Comparison of ENCODE assay signal across 15 cellular contexts in the genomic region with DNA sequence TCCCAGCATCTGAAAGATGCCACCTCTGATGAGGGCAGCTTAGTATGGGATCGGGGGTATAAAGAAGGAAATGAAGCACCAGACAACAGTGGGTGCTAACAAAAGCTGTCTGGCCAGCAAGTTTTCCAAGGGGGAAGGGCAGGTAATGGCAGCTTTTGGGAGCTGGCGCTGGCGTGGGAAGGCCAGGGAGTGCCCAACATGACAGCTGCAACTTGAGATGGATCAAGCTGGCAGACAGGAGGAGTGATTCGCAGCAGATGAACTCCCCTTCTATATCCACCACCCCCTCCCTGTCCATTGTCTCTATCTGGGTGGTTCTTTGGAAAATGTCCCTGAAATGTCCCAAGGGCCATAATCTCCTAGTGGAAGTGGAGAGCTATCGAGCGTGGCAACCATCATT.
"Had no signal": no experiment of that assay in that cellular context is flagged by ENCODE, and none has a peak within 500 bp of the region (broad histone marks: within the 10 kb centered on the region; RNA-seq: fewer than 3 reads in every experiment).

No MANE protein-coding gene starts in this region.

- H3K27me3 Mint-ChIP-seq: activated CD4-positive, alpha-beta T cell treated with anti-CD3 and anti-CD28 coated beads, Interleukin-2, amount 10 ng/mL, durations not matched to agents 24 days and 14 days; activated naive CD4-positive, alpha-beta T cell treated with anti-CD3 and anti-CD28 coated beads, Interleukin-2, amount 50 U/mL, for 24 hours; stimulated activated naive CD8-positive, alpha-beta T cell treated with anti-CD3 and anti-CD28 coated beads, Interleukin-15, Interleukin-2, amounts not matched to agents 100 ng/mL and 50 ng/mL, for 24 hours; T-cell had no signal

- H3K27ac Mint-ChIP-seq: activated CD4-positive, alpha-beta T cell treated with anti-CD3 and anti-CD28 coated beads, Interleukin-2, amount 10 ng/mL, durations not matched to agents 24 days and 14 days; activated naive CD4-positive, alpha-beta T cell treated with anti-CD3 and anti-CD28 coated beads, Interleukin-2, amount 50 U/mL, for 24 hours; natural killer cell; stimulated activated naive CD8-positive, alpha-beta T cell treated with anti-CD3 and anti-CD28 coated beads, Interleukin-15, Interleukin-2, amounts not matched to agents 100 ng/mL and 50 ng/mL, for 24 hours; T-cell had no signal

- H3K4me3 Mint-ChIP-seq: activated CD4-positive, alpha-beta T cell treated with anti-CD3 and anti-CD28 coated beads, Interleukin-2, amount 10 ng/mL, durations not matched to agents 24 days and 14 days; activated naive CD4-positive, alpha-beta T cell treated with anti-CD3 and anti-CD28 coated beads, Interleukin-2, amount 50 U/mL, for 24 hours; natural killer cell; stimulated activated naive CD8-positive, alpha-beta T cell treated with anti-CD3 and anti-CD28 coated beads, Interleukin-15, Interleukin-2, amounts not matched to agents 100 ng/mL and 50 ng/mL, for 24 hours; T-cell had no signal

- DNase-seq: activated CD4-positive, alpha-beta T cell treated with anti-CD3 and anti-CD28 coated beads, Interleukin-2, amount 10 ng/mL, durations not matched to agents 24 days and 14 days; activated effector memory CD4-positive, alpha-beta T cell treated with Interleukin-2 at 50 U/mL for 16 hours; amygdala; cerebellar nuclear complex; dermis blood vessel endothelial cell; left cardiac atrium; natural killer cell; stimulated activated CD4-positive, alpha-beta T cell treated with anti-CD3 and anti-CD28 coated beads, Interleukin-4, amount 100 ng/mL, for 1 hour; stimulated activated CD8-positive, alpha-beta memory T cell treated with anti-CD3 and anti-CD28 coated beads, Interleukin-4, amount 100 ng/mL, for 48 hours; T-cell had no signal

- H3K4me3 ChIP-seq: lung had no signal

- ATAC-seq: esophagus mucosa, left cardiac atrium, natural killer cell, sciatic nerve, T-cell had no signal

- H3K4me1 Mint-ChIP-seq: natural killer cell had no signal

- H3K36me3 Mint-ChIP-seq: activated naive CD4-positive, alpha-beta T cell treated with anti-CD3 and anti-CD28 coated beads, Interleukin-2, amount 50 U/mL, for 24 hours; natural killer cell had no signal

- H3K9me3 Mint-ChIP-seq: activated CD4-positive, alpha-beta T cell treated with anti-CD3 and anti-CD28 coated beads, Interleukin-2, amount 10 ng/mL, durations not matched to agents 24 days and 14 days; activated naive CD4-positive, alpha-beta T cell treated with anti-CD3 and anti-CD28 coated beads, Interleukin-2, amount 50 U/mL, for 24 hours; natural killer cell; stimulated activated naive CD8-positive, alpha-beta T cell treated with anti-CD3 and anti-CD28 coated beads, Interleukin-15, Interleukin-2, amounts not matched to agents 100 ng/mL and 50 ng/mL, for 24 hours; T-cell had no signal
